ENCODE assay signal across 1 cellular context in the genomic region with DNA sequence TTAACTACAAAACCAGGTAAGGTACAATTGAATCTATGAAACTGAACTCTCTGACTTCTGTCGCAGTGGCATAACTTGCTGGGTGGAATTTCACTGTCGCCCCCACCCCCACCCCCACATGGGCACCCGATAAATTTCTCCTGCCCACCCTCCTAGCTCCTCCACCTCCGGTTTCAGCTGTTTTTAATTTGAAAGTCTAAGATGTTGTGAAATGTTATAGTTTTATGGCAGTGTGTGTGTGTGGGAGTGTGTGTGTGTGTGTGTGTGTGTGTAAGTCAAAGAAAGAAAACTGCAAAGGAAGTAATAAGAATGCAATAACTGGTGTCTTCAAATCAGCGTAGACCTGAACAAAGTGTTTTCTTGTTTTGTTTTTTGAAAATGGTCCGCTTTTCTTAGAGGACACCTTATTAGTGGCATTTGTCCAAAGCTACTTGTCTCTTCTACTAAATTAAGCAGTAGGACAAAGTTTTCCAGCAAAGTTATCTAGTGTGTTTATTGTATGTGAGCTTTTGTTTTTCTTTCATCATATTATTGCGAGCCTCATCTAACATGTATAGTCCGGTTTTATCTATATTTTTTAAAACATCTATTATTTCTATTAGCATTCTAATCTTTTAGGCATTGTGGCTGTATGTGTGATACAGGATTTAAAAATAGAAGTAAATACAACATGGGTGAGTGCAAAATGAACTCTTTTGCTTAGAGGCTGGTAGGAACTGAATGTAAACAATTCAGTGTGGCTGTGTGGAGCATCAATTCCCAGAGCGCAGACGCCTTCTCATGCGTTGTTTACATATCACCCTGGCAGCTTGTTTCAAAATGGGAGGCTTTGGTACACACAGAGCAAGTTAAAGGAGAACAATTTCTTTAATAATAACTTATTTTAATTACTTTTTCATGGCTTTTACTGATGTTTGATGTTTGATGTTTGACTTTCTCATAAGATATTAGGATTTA.
TF ChIP-seq lines count a peak whose summit lies in the region.

No MANE protein-coding gene starts in this region.

TF ChIP-seq in GM23338, 12 proteins besides CTCF, POLR2A, EP300 and RAD21:
- TF ChIP-seq, protein P1, sequence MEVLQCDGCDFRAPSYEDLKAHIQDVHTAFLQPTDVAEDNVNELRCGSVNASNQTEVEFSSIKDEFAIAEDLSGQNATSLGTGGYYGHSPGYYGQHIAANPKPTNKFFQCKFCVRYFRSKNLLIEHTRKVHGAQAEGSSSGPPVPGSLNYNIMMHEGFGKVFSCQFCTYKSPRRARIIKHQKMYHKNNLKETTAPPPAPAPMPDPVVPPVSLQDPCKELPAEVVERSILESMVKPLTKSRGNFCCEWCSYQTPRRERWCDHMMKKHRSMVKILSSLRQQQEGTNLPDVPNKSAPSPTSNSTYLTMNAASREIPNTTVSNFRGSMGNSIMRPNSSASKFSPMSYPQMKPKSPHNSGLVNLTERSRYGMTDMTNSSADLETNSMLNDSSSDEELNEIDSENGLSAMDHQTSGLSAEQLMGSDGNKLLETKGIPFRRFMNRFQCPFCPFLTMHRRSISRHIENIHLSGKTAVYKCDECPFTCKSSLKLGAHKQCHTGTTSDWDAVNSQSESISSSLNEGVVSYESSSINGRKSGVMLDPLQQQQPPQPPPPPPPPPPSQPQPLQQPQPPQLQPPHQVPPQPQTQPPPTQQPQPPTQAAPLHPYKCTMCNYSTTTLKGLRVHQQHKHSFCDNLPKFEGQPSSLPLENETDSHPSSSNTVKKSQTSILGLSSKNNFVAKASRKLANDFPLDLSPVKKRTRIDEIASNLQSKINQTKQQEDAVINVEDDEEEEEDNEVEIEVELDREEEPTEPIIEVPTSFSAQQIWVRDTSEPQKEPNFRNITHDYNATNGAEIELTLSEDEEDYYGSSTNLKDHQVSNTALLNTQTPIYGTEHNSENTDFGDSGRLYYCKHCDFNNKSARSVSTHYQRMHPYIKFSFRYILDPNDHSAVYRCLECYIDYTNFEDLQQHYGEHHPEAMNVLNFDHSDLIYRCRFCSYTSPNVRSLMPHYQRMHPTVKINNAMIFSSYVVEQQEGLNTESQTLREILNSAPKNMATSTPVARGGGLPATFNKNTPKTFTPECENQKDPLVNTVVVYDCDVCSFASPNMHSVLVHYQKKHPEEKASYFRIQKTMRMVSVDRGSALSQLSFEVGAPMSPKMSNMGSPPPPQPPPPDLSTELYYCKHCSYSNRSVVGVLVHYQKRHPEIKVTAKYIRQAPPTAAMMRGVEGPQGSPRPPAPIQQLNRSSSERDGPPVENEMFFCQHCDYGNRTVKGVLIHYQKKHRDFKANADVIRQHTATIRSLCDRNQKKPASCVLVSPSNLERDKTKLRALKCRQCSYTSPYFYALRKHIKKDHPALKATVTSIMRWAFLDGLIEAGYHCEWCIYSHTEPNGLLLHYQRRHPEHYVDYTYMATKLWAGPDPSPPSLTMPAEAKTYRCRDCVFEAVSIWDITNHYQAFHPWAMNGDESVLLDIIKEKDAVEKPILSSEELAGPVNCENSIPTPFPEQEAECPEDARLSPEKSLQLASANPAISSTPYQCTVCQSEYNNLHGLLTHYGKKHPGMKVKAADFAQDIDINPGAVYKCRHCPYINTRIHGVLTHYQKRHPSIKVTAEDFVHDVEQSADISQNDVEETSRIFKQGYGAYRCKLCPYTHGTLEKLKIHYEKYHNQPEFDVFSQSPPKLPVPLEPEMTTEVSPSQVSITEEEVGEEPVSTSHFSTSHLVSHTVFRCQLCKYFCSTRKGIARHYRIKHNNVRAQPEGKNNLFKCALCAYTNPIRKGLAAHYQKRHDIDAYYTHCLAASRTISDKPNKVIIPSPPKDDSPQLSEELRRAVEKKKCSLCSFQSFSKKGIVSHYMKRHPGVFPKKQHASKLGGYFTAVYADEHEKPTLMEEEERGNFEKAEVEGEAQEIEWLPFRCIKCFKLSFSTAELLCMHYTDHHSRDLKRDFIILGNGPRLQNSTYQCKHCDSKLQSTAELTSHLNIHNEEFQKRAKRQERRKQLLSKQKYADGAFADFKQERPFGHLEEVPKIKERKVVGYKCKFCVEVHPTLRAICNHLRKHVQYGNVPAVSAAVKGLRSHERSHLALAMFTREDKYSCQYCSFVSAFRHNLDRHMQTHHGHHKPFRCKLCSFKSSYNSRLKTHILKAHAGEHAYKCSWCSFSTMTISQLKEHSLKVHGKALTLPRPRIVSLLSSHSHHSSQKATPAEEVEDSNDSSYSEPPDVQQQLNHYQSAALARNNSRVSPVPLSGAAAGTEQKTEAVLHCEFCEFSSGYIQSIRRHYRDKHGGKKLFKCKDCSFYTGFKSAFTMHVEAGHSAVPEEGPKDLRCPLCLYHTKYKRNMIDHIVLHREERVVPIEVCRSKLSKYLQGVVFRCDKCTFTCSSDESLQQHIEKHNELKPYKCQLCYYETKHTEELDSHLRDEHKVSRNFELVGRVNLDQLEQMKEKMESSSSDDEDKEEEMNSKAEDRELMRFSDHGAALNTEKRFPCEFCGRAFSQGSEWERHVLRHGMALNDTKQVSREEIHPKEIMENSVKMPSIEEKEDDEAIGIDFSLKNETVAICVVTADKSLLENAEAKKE (CRISPR knock-in tag; IDR thresholded peaks at IDR 0.05), result no peak
- no peak for TF ChIP-seq ZNF331 (CRISPR knock-in tag; IDR thresholded peaks at IDR 0.05; ENCODE audit: low read depth)
- TF ChIP-seq EZH2phosphoT487 (IDR thresholded peaks at IDR 0.05; ENCODE audit: unreplicated experiment), result no peak
- TF ChIP-seq CREB1 (CRISPR knock-in tag; IDR thresholded peaks at IDR 0.05; ENCODE audit: low read depth), result no peak
- TF ChIP-seq EZH2 (IDR thresholded peaks at IDR 0.05; ENCODE audit: low read depth, unreplicated experiment), result no peak
- TF ChIP-seq POLR2AphosphoS5 (IDR thresholded peaks at IDR 0.05; ENCODE audit: low read depth), result no peak
- no peak for TF ChIP-seq JUNB (IDR thresholded peaks at IDR 0.05; ENCODE audit: unreplicated experiment)
- no peak for TF ChIP-seq STAT1 (IDR thresholded peaks at IDR 0.05; ENCODE audit: unreplicated experiment)
- TF ChIP-seq, protein P2, sequence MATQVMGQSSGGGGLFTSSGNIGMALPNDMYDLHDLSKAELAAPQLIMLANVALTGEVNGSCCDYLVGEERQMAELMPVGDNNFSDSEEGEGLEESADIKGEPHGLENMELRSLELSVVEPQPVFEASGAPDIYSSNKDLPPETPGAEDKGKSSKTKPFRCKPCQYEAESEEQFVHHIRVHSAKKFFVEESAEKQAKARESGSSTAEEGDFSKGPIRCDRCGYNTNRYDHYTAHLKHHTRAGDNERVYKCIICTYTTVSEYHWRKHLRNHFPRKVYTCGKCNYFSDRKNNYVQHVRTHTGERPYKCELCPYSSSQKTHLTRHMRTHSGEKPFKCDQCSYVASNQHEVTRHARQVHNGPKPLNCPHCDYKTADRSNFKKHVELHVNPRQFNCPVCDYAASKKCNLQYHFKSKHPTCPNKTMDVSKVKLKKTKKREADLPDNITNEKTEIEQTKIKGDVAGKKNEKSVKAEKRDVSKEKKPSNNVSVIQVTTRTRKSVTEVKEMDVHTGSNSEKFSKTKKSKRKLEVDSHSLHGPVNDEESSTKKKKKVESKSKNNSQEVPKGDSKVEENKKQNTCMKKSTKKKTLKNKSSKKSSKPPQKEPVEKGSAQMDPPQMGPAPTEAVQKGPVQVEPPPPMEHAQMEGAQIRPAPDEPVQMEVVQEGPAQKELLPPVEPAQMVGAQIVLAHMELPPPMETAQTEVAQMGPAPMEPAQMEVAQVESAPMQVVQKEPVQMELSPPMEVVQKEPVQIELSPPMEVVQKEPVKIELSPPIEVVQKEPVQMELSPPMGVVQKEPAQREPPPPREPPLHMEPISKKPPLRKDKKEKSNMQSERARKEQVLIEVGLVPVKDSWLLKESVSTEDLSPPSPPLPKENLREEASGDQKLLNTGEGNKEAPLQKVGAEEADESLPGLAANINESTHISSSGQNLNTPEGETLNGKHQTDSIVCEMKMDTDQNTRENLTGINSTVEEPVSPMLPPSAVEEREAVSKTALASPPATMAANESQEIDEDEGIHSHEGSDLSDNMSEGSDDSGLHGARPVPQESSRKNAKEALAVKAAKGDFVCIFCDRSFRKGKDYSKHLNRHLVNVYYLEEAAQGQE (IDR thresholded peaks at IDR 0.05; ENCODE audit: unreplicated experiment), result no peak
- no peak for TF ChIP-seq NANOG (IDR thresholded peaks at IDR 0.05; ENCODE audit: borderline replicate concordance)
- no peak for TF ChIP-seq ZNF114 (CRISPR knock-in tag; IDR thresholded peaks at IDR 0.05)
- TF ChIP-seq, protein P3, sequence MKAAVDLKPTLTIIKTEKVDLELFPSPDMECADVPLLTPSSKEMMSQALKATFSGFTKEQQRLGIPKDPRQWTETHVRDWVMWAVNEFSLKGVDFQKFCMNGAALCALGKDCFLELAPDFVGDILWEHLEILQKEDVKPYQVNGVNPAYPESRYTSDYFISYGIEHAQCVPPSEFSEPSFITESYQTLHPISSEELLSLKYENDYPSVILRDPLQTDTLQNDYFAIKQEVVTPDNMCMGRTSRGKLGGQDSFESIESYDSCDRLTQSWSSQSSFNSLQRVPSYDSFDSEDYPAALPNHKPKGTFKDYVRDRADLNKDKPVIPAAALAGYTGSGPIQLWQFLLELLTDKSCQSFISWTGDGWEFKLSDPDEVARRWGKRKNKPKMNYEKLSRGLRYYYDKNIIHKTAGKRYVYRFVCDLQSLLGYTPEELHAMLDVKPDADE (IDR thresholded peaks at IDR 0.05), result no peak
